Comparison of ENCODE assay signal across 23 cellular contexts in the genomic region with DNA sequence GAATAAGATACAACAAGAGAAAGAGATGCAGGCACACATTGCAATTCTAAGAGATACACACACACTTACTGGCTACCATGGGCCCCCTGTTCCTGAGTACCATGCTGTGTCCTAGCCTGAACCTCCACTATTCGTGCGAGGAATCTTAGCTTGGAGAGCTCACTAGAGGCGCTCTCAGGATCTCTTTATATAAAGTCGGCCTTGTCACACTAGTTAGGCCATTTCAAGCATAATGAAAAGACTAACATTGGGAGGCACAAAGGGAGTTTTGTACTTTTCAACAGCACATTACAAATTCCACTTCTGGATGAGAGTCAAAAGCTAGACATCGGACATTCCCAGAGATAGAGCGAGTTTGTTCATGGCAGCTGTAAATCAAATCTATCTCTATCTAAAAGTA.
A peak's percentile ranks its signal among the peaks of the same experiment; 100 is the strongest.
DNase-seq lines count a peak whose midpoint lies in the region; ATAC-seq and TF ChIP-seq lines count a peak whose summit lies in the region.
"Had no signal": no experiment of that assay in that cellular context is flagged by ENCODE, and none has a peak within 500 bp of the region (broad histone marks: within the 10 kb centered on the region; RNA-seq: fewer than 3 reads in every experiment).

No MANE protein-coding gene starts in this region.

- no peak overlapping the region for H3K18ac ChIP-seq in H9 (ENCODE audit: insufficient read length, low read depth, low read length)

- H3K9me3 ChIP-seq in H9 (ENCODE audit: control insufficient read depth, low read depth, low read length) (no peaks in the 10 kb centered on the region), ascending aorta (no peaks in the 10 kb centered on the region)
- no peaks in the 10 kb centered on the region for H3K9me3 ChIP-seq in CD4-positive, alpha-beta memory T cell (ENCODE audit: control insufficient read depth in 1 of 2, low read length in 2 of 2)
- H3K9me3 ChIP-seq: BLaER1, esophagus muscularis mucosa, HAP-1, vagina had no signal

- H3K4ac ChIP-seq in H9 (ENCODE audit: low read depth, low read length) = no peak overlapping the region

- H3T11ph ChIP-seq in H9 (ENCODE audit: low read length) = no peak overlapping the region

- H2BK20ac ChIP-seq in H9 (ENCODE audit: low read depth, low read length, poor library complexity, severe bottlenecking) = no peak overlapping the region

- no peak overlapping the region for H3K23ac ChIP-seq in H9 (ENCODE audit: insufficient read length, low read depth, low read length)

- H3K4me1 ChIP-seq in H9 (ENCODE audit: insufficient read depth, low read length) (no peaks in the 10 kb centered on the region; the same call in 1 of the 2 replicates), ascending aorta (no peaks in the 10 kb centered on the region)
- H3K4me1 ChIP-seq in CD4-positive, alpha-beta memory T cell (ENCODE audit: insufficient read depth, low read length) = no peaks in the 10 kb centered on the region
- H3K4me1 ChIP-seq: BLaER1, esophagus muscularis mucosa, vagina had no signal

- no peaks in the 10 kb centered on the region for H3K79me1 ChIP-seq in H9 (ENCODE audit: insufficient read depth, low read depth, low read length, poor library complexity, severe bottlenecking)

- H3K4me1 Mint-ChIP-seq in H9 = peaks cover 18 to 19% of the 10 kb centered on the region in 2 experiments
- no peaks in the 10 kb centered on the region for H3K4me1 Mint-ChIP-seq in stimulated activated naive CD8-positive, alpha-beta T cell treated with anti-CD3 and anti-CD28 coated beads, Interleukin-15, amount 100 ng/mL, for 72 hours
- H3K4me1 Mint-ChIP-seq in CD4-positive, alpha-beta memory T cell = no peaks in the 10 kb centered on the region
- H3K4me1 Mint-ChIP-seq: activated naive CD8-positive, alpha-beta T cell treated with anti-CD3 and anti-CD28 coated beads, Interleukin-2, amount 10 ng/mL, durations not matched to agents 7 days and 5 days; stimulated activated naive B cell treated with anti-CD40 and anti-IgM and Interleukin-4, amounts not matched to agents 10 μg/mL and 1 μg/mL and 100 μg/mL, for 72 hours had no signal

- no peak overlapping the region for H4K91ac ChIP-seq in H9 (ENCODE audit: insufficient read length, low read depth, low read length)

- H3K36me3 ChIP-seq in CD4-positive, alpha-beta memory T cell (ENCODE audit: insufficient read depth, low read length) = no peaks in the 10 kb centered on the region
- no peaks in the 10 kb centered on the region for H3K36me3 ChIP-seq in ascending aorta
- H3K36me3 ChIP-seq: BLaER1, brain microvascular endothelial cell, esophagus muscularis mucosa, HAP-1, vagina had no signal

- no peak overlapping the region for H3K56ac ChIP-seq in H9 (ENCODE audit: insufficient read length, low read depth, low read length)

- no peak for ATAC-seq in stimulated activated naive CD8-positive, alpha-beta T cell treated with anti-CD3 and anti-CD28 coated beads, Interleukin-15, amount 100 ng/mL, for 72 hours
- no peak for ATAC-seq in GM21723 (IDR thresholded peaks at IDR 0.05; ENCODE audit: unreplicated experiment)
- ATAC-seq: effector memory CD8-positive, alpha-beta T cell; HepG2; stimulated activated naive B cell treated with anti-CD40 and anti-IgM and Interleukin-4, amounts not matched to agents 10 μg/mL and 1 μg/mL and 100 μg/mL, for 72 hours had no signal

- H3K9ac ChIP-seq in H9 (ENCODE audit: extremely low read depth, insufficient read length, low read length) = no peak overlapping the region
- H3K9ac ChIP-seq: BLaER1 had no signal

- WGBS in H9 (ENCODE audit: extremely low coverage, insufficient read length, low lambda C conversion rate) = no CpG with 5 or more reads among the region's 6 CpGs

- H3K79me2 ChIP-seq in H9 (ENCODE audit: insufficient read depth, low read length) = no peaks in the 10 kb centered on the region

- H3K27ac Mint-ChIP-seq in H9 = peak overlapping the region in 1 of 3 experiments; percentile 9; a peak in 2 of 7 replicates
- H3K27ac Mint-ChIP-seq in stimulated activated naive CD8-positive, alpha-beta T cell treated with anti-CD3 and anti-CD28 coated beads, Interleukin-15, amount 100 ng/mL, for 72 hours = no peak overlapping the region
- H3K27ac Mint-ChIP-seq in CD4-positive, alpha-beta memory T cell = no peak overlapping the region
- H3K27ac Mint-ChIP-seq: activated naive CD8-positive, alpha-beta T cell treated with anti-CD3 and anti-CD28 coated beads, Interleukin-2, amount 10 ng/mL, durations not matched to agents 7 days and 5 days; effector memory CD8-positive, alpha-beta T cell; stimulated activated naive B cell treated with anti-CD40 and anti-IgM and Interleukin-4, amounts not matched to agents 10 μg/mL and 1 μg/mL and 100 μg/mL, for 72 hours had no signal

- H2BK12ac ChIP-seq in H9 (ENCODE audit: insufficient read length, low read depth, low read length) = no peak overlapping the region

- POLR2A ChIA-PET in CD4-positive, alpha-beta memory T cell (lab: Charles Lee; ENCODE audit: partially characterized antibody) = no interaction called here

- no peak overlapping the region for H2BK15ac ChIP-seq in H9 (ENCODE audit: low read depth, low read length)

- no peaks in the 10 kb centered on the region for H3K27me3 Mint-ChIP-seq in H9 (ENCODE audit: low read depth)
- H3K27me3 Mint-ChIP-seq in stimulated activated naive CD8-positive, alpha-beta T cell treated with anti-CD3 and anti-CD28 coated beads, Interleukin-15, amount 100 ng/mL, for 72 hours = no peaks in the 10 kb centered on the region
- H3K27me3 Mint-ChIP-seq in CD4-positive, alpha-beta memory T cell = peaks cover 0 to 1% of the 10 kb centered on the region in 2 donors
- H3K27me3 Mint-ChIP-seq: activated naive CD8-positive, alpha-beta T cell treated with anti-CD3 and anti-CD28 coated beads, Interleukin-2, amount 10 ng/mL, durations not matched to agents 7 days and 5 days; effector memory CD8-positive, alpha-beta T cell; stimulated activated naive B cell treated with anti-CD40 and anti-IgM and Interleukin-4, amounts not matched to agents 10 μg/mL and 1 μg/mL and 100 μg/mL, for 72 hours had no signal

- CTCF ChIA-PET in CD4-positive, alpha-beta memory T cell (lab: Charles Lee; ENCODE audit: partially characterized antibody) = no interaction called here

- no peak overlapping the region for H3K4me2 ChIP-seq in H9 (ENCODE audit: insufficient read depth, insufficient read length, low read length)
- H3K4me2 ChIP-seq: BLaER1 had no signal

- TF ChIP-seq CTCF in H9 (conservative IDR thresholded peaks at IDR 0.05) = 0 out of 3 replicates have a peak, but pooled peaks have one; percentile 11
- no peak for TF ChIP-seq CTCF in ascending aorta (IDR thresholded peaks at IDR 0.05)

- no peak for DNase-seq in H9
- DNase-seq in caudate nucleus (lab: John Stamatoyannopoulos, UW) = peak in 46 of 61 donors; percentile 2 to 71 (median 25)
- peak; percentile 15 for DNase-seq in iPS-NIHi11 (ENCODE audit: low spot score)
- peak; percentile 98 for DNase-seq in pons (ENCODE audit: low spot score)
- no peak for DNase-seq in stimulated activated naive CD8-positive, alpha-beta T cell treated with anti-CD3 and anti-CD28 coated beads, Interleukin-15, amount 100 ng/mL, for 72 hours
- no peak for DNase-seq in CD4-positive, alpha-beta memory T cell
- no peak for DNase-seq in ascending aorta (ENCODE audit: low spot score in 2 of 2)
- DNase-seq: activated naive CD8-positive, alpha-beta T cell treated with anti-CD3 and anti-CD28 coated beads, Interleukin-2, amount 10 ng/mL, durations not matched to agents 7 days and 5 days; brain microvascular endothelial cell; effector memory CD8-positive, alpha-beta T cell; NCI-H1048; NCI-H1694 treated with DMSO at 0.1 percent for 48 hours; NCI-H345; NCI-H774; stimulated activated CD4-positive, alpha-beta T cell treated with anti-CD3 and anti-CD28 coated beads, Interleukin-4, amount 100 ng/mL, for 1 hour; stimulated activated naive B cell treated with anti-CD40 and anti-IgM and Interleukin-4, amounts not matched to agents 10 μg/mL and 1 μg/mL and 100 μg/mL, for 72 hours; T-helper 9 cell had no signal

- no peak overlapping the region for H4K8ac ChIP-seq in H9 (replicated peaks; ENCODE audit: insufficient read length, low read depth, low read length)

- H4K20me1 ChIP-seq in H9 (ENCODE audit: control insufficient read depth, insufficient read depth, insufficient read length) = no peaks in the 10 kb centered on the region
- H4K20me1 ChIP-seq: BLaER1 had no signal

- no peak overlapping the region for H4K5ac ChIP-seq in H9 (ENCODE audit: insufficient read length, low read depth, low read length)

- no peak overlapping the region for H2AK5ac ChIP-seq in H9 (ENCODE audit: insufficient read length, low read length)

- H3K36me3 Mint-ChIP-seq in H9 (ENCODE audit: insufficient read depth in 1 of 3, low read depth in 3 of 3) = no peaks in the 10 kb centered on the region
- H3K36me3 Mint-ChIP-seq in CD4-positive, alpha-beta memory T cell = no peaks in the 10 kb centered on the region
- H3K36me3 Mint-ChIP-seq: activated naive CD8-positive, alpha-beta T cell treated with anti-CD3 and anti-CD28 coated beads, Interleukin-2, amount 10 ng/mL, durations not matched to agents 7 days and 5 days; stimulated activated naive B cell treated with anti-CD40 and anti-IgM and Interleukin-4, amounts not matched to agents 10 μg/mL and 1 μg/mL and 100 μg/mL, for 72 hours had no signal

- no peak overlapping the region for H2BK5ac ChIP-seq in H9 (ENCODE audit: insufficient read length, low read length)

- H3K27me3 ChIP-seq in H9 (ENCODE audit: insufficient read depth, low read length) (no peaks in the 10 kb centered on the region), ascending aorta (no peaks in the 10 kb centered on the region)
- H3K27me3 ChIP-seq in CD4-positive, alpha-beta memory T cell (ENCODE audit: insufficient read depth, low read length) = no peaks in the 10 kb centered on the region
- H3K27me3 ChIP-seq: BLaER1, brain microvascular endothelial cell, esophagus muscularis mucosa, vagina had no signal

- no peak overlapping the region for H3K4me3 Mint-ChIP-seq in H9
- H3K4me3 Mint-ChIP-seq in stimulated activated naive CD8-positive, alpha-beta T cell treated with anti-CD3 and anti-CD28 coated beads, Interleukin-15, amount 100 ng/mL, for 72 hours = no peak overlapping the region
- no peak overlapping the region for H3K4me3 Mint-ChIP-seq in CD4-positive, alpha-beta memory T cell
- H3K4me3 Mint-ChIP-seq: activated naive CD8-positive, alpha-beta T cell treated with anti-CD3 and anti-CD28 coated beads, Interleukin-2, amount 10 ng/mL, durations not matched to agents 7 days and 5 days; effector memory CD8-positive, alpha-beta T cell; stimulated activated naive B cell treated with anti-CD40 and anti-IgM and Interleukin-4, amounts not matched to agents 10 μg/mL and 1 μg/mL and 100 μg/mL, for 72 hours had no signal

- no peaks in the 10 kb centered on the region; a peak in 1 of 5 replicates for H3K9me3 Mint-ChIP-seq in H9
- H3K9me3 Mint-ChIP-seq in stimulated activated naive CD8-positive, alpha-beta T cell treated with anti-CD3 and anti-CD28 coated beads, Interleukin-15, amount 100 ng/mL, for 72 hours = no peaks in the 10 kb centered on the region
- H3K9me3 Mint-ChIP-seq in CD4-positive, alpha-beta memory T cell = peaks cover 0 to 2% (median 0%) of the 10 kb centered on the region in 8 donors
- H3K9me3 Mint-ChIP-seq: activated naive CD8-positive, alpha-beta T cell treated with anti-CD3 and anti-CD28 coated beads, Interleukin-2, amount 10 ng/mL, durations not matched to agents 7 days and 5 days; stimulated activated naive B cell treated with anti-CD40 and anti-IgM and Interleukin-4, amounts not matched to agents 10 μg/mL and 1 μg/mL and 100 μg/mL, for 72 hours had no signal

- no peak overlapping the region for H3K14ac ChIP-seq in H9 (ENCODE audit: insufficient read depth, low read length)

- no peak overlapping the region for H2BK120ac ChIP-seq in H9 (ENCODE audit: low read depth, low read length, poor library complexity, severe bottlenecking)

- intact Hi-C loops in CD4-positive, alpha-beta memory T cell (cut with micrococcal nuclease) = no loop called here
- intact Hi-C loops in ascending aorta (cut with DNase I) = no loop called here

- H3K23me2 ChIP-seq in H9 (ENCODE audit: insufficient read length, low read depth, low read length, poor library complexity, severe bottlenecking) = no peaks in the 10 kb centered on the region

- no peak overlapping the region for H2AFZ ChIP-seq in H9 (ENCODE audit: low read length)

- no peak overlapping the region for H3K4me3 ChIP-seq in CD4-positive, alpha-beta memory T cell (ENCODE audit: low read length in 2 of 2)
- H3K4me3 ChIP-seq in ascending aorta = no peak overlapping the region
- H3K4me3 ChIP-seq: BLaER1, esophagus muscularis mucosa, HAP-1, vagina had no signal

- no peak overlapping the region for H3K27ac ChIP-seq in H9 (ENCODE audit: insufficient read length, low read depth, low read length)
- H3K27ac ChIP-seq in caudate nucleus (ENCODE audit: low read depth, low read length) = no peak overlapping the region
- H3K27ac ChIP-seq in CD4-positive, alpha-beta memory T cell (ENCODE audit: low read depth, low read length) = no peak overlapping the region
- H3K27ac ChIP-seq in ascending aorta = no peak overlapping the region
- H3K27ac ChIP-seq: BLaER1, brain microvascular endothelial cell, esophagus muscularis mucosa, vagina had no signal

Comparison
In these comparisons a context has a peak if more than half of its experiments do, and no peak if none do; other contexts are left out.
1. DNase-seq: peak in caudate nucleus (46 of 61), iPS-NIHi11 (single experiment) and pons (single experiment); none in H9 (single experiment), stimulated activated naive CD8-positive, alpha-beta T cell treated with anti-CD3 and anti-CD28 coated beads, Interleukin-15, amount 100 ng/mL, for 72 hours (0 of 2), CD4-positive, alpha-beta memory T cell (0 of 5) and ascending aorta (0 of 2).